In genomic region chr12:121274036-121274763, GRCh38 we compare ENCODE assay signal across 24 cellular contexts.
"Had no signal": no experiment of that assay in that cellular context is flagged by ENCODE, and none has a peak within 500 bp of the region (broad histone marks: within the 10 kb centered on the region; RNA-seq: fewer than 3 reads in every experiment).

No MANE protein-coding gene starts in this region.

- H3K27ac Mint-ChIP-seq: activated CD4-positive, alpha-beta memory T cell treated with anti-CD3 and anti-CD28 coated beads, Interleukin-2, amount 10 ng/mL, durations not matched to agents 7 days and 5 days; activated CD4-positive, alpha-beta T cell treated with anti-CD3 and anti-CD28 coated beads for 36 hours; activated naive CD4-positive, alpha-beta T cell treated with anti-CD3 and anti-CD28 coated beads for 36 hours; activated naive CD8-positive, alpha-beta T cell; activated T-helper 17 cell treated with anti-CD3 and anti-CD28 coated beads, Interleukin-2, amount 50 U/mL, for 72 hours; brain had no signal

- H3K4me3 ChIP-seq: SK-N-MC had no signal

- H3K4me3 Mint-ChIP-seq: activated CD4-positive, alpha-beta memory T cell treated with anti-CD3 and anti-CD28 coated beads, Interleukin-2, amount 10 ng/mL, durations not matched to agents 7 days and 5 days; activated CD4-positive, alpha-beta T cell treated with anti-CD3 and anti-CD28 coated beads for 36 hours; activated naive CD4-positive, alpha-beta T cell treated with anti-CD3 and anti-CD28 coated beads for 36 hours; activated naive CD8-positive, alpha-beta T cell; activated T-helper 17 cell treated with anti-CD3 and anti-CD28 coated beads, Interleukin-2, amount 50 U/mL, for 72 hours; brain had no signal

- H3K27ac ChIP-seq: SK-N-MC, VCaP had no signal

- DNase-seq: activated CD4-positive, alpha-beta memory T cell treated with anti-CD3 and anti-CD28 coated beads, Interleukin-2, amount 10 ng/mL, durations not matched to agents 7 days and 5 days; activated CD4-positive, alpha-beta T cell treated with anti-CD3 and anti-CD28 coated beads for 36 hours; activated CD4-positive, alpha-beta T cell treated with anti-CD3 and anti-CD28 coated beads, Interleukin-2, amount 50 U/mL, for 1 hour; activated gamma-delta T cell; activated naive CD4-positive, alpha-beta T cell treated with anti-CD3 and anti-CD28 coated beads for 36 hours; activated T-cell treated with anti-CD3 and anti-CD28 coated beads for 4 hours; activated T-cell treated with anti-CD3 and anti-CD28 coated beads, Interleukin-2, amount 50 U/mL, for 48 hours; amygdala; Kasumi-1; KBM-7; NCI-H1048; NCI-H146; NCI-H187 treated with DMSO at 0.1 percent for 48 hours; NCI-H2081 treated with DMSO at 0.1 percent for 48 hours; NCI-H446; NCI-H524; PC-3; SIG-M5; T-helper 1 cell had no signal

- H3K9me3 Mint-ChIP-seq: activated CD4-positive, alpha-beta memory T cell treated with anti-CD3 and anti-CD28 coated beads, Interleukin-2, amount 10 ng/mL, durations not matched to agents 7 days and 5 days; activated naive CD4-positive, alpha-beta T cell treated with anti-CD3 and anti-CD28 coated beads for 36 hours; activated T-helper 17 cell treated with anti-CD3 and anti-CD28 coated beads, Interleukin-2, amount 50 U/mL, for 72 hours; brain had no signal

- H3K27me3 Mint-ChIP-seq: activated CD4-positive, alpha-beta memory T cell treated with anti-CD3 and anti-CD28 coated beads, Interleukin-2, amount 10 ng/mL, durations not matched to agents 7 days and 5 days; activated CD4-positive, alpha-beta T cell treated with anti-CD3 and anti-CD28 coated beads for 36 hours; activated naive CD8-positive, alpha-beta T cell; activated T-helper 17 cell treated with anti-CD3 and anti-CD28 coated beads, Interleukin-2, amount 50 U/mL, for 72 hours; brain had no signal

- ATAC-seq: activated CD4-positive, alpha-beta T cell treated with anti-CD3 and anti-CD28 coated beads for 36 hours; activated T-helper 17 cell treated with anti-CD3 and anti-CD28 coated beads, Interleukin-2, amount 50 U/mL, for 72 hours; PC-3 had no signal
